In the genomic region with DNA sequence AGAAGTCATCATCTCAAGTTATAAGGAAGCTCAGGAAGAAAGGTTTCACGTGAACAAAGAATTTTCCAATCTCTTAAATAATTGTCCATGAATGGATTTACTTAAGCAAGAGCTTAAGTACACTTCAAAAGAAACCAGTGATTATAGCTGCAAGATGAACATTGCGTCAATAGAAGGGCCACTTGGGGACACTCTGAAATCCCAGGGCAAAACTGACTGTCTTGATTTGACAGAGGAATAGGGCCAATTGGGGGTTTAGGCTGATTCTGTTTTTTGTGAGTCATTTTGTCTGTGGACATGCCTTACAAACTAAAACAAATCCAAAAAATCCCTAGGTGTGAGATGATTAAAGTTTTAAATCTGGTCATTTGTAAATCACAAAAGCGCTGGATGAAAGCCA, we compare ENCODE assay signal across 23 cellular contexts.
DNase-seq lines count a peak whose midpoint lies in the region; ATAC-seq, FAIRE-seq and TF ChIP-seq lines count a peak whose summit lies in the region.
"Had no signal": no experiment of that assay in that cellular context is flagged by ENCODE, and none has a peak within 500 bp of the region (broad histone marks: within the 10 kb centered on the region; RNA-seq: fewer than 3 reads in every experiment).

No MANE protein-coding gene starts in this region.

- intact Hi-C loops in thyroid gland (cut with DNase I) (no loop called here), HepG2 (cut with micrococcal nuclease; ENCODE audit: unreplicated experiment) (no loop called here)

- H3K4me3 ChIP-seq in thyroid gland (replicated peaks in 1 of 3) (no peak overlapping the region), HepG2 (replicated peaks in 1 of 3; ENCODE audit: insufficient read depth in 1 of 3, low read depth in 2 of 3, low read length in 3 of 3) (no peak overlapping the region)
- H3K4me3 ChIP-seq: MG63, Peyer's patch had no signal

- no peak overlapping the region for H2AFZ ChIP-seq in HepG2 (ENCODE audit: low read length)

- no peak for TF ChIP-seq EP300 in HepG2 (IDR thresholded peaks at IDR 0.05; ENCODE audit: low read depth in 2 of 2, low read length in 2 of 2)
- TF ChIP-seq EP300 in HepG2 (CRISPR knock-in tag; IDR thresholded peaks at IDR 0.05; ENCODE audit: borderline replicate concordance) = no peak

- no peak for TF ChIP-seq CTCF in thyroid gland (IDR thresholded peaks at IDR 0.05)
- no peak for TF ChIP-seq CTCF in HepG2 (CRISPR knock-in tag; IDR thresholded peaks at IDR 0.05)

- CTCF ChIA-PET in HepG2 (lab: Yijun Ruan, JAX; ENCODE audit: low intra/inter-chr PET ratio, low total read pairs) = no interaction called here

- in situ Hi-C loops in HepG2 (cut with HindIII; ENCODE audit: extremely low pct_ligation_motif_present, low pct_unique_long_range_greater_than_20kb) = no loop called here

- H3K36me3 ChIP-seq in thyroid gland (no peaks in the 10 kb centered on the region), HepG2 (replicated peaks in 1 of 2; ENCODE audit: control insufficient read depth in 1 of 2, insufficient read depth in 2 of 2, low read length in 2 of 2) (no peaks in the 10 kb centered on the region)
- H3K36me3 ChIP-seq: MG63, Peyer's patch had no signal

- FAIRE-seq in HepG2 (lab: Jason Lieb, UNC) (no peak), frontal cortex (lab: Jason Lieb, UNC) (no peak)

- H3K4me2 ChIP-seq in HepG2 (ENCODE audit: low read depth, low read length) = no peak overlapping the region

- no peaks in the 10 kb centered on the region for H4K20me1 ChIP-seq in HepG2 (ENCODE audit: insufficient read depth, low read length)

- peak; percentile 10 for DNase-seq in NCI-H2107 treated with DMSO at 0.1 percent for 48 hours (lab: John Stamatoyannopoulos, UW; ENCODE audit: unreplicated experiment)
- no peak for DNase-seq in NCI-H2107 (lab: John Stamatoyannopoulos, UW)
- DNase-seq in NAMALWA (ENCODE audit: low spot score) = peak; percentile 37
- DNase-seq in NCI-H69 (lab: John Stamatoyannopoulos, UW) = peak; percentile 52
- peak; percentile 45 to 54 for DNase-seq in thyroid gland
- no peak for DNase-seq in HepG2 (ENCODE audit: low spot score)
- no peak for DNase-seq in AG08395 (ENCODE audit: low spot score)
- DNase-seq in frontal cortex (ENCODE audit: low spot score in 2 of 2) = no peak
- DNase-seq: 8988T; AML-193; Calu3; CD8-positive, alpha-beta memory T cell; H7; MG63; NCI-H1048; NCI-H2029 treated with DMSO at 0.1 percent for 48 hours; NCI-H510A treated with DMSO at 0.1 percent for 48 hours; NCI-H774; NK-92 treated with Interleukin-12 subunit alpha and Interleukin-12 subunit beta, amount 100 ng/mL, for 24 hours; Peyer's patch; T-cell had no signal

- ATAC-seq in HepG2 = no peak
- ATAC-seq: SK-N-SH treated with all-trans-retinoic acid at 6 μM for 48 hours, T-cell had no signal

- H3K27me3 ChIP-seq in thyroid gland (no peaks in the 10 kb centered on the region), HepG2 (ENCODE audit: control insufficient read depth in 1 of 2, insufficient read depth in 2 of 2, low read length in 2 of 2) (peaks cover 0 to 34% of the 10 kb centered on the region in 2 experiments; a peak in 3 of 5 replicates)
- H3K27me3 ChIP-seq: Peyer's patch had no signal

- H3K79me2 ChIP-seq in HepG2 (ENCODE audit: insufficient read depth, low read length) = no peaks in the 10 kb centered on the region

- TF ChIP-seq POLR2A in thyroid gland (IDR thresholded peaks at IDR 0.05) (peak in 1 of 2 donors; percentile 23), HepG2 (IDR thresholded peaks at IDR 0.05; ENCODE audit: insufficient read depth in 1 of 2, low read depth in 2 of 2, low read length in 2 of 2) (no peak)

- TF ChIP-seq RAD21 in HepG2 (CRISPR knock-in tag; IDR thresholded peaks at IDR 0.05) = no peak

- H3K9ac ChIP-seq in HepG2 (ENCODE audit: insufficient read depth, low read depth, low read length) = no peak overlapping the region

- BruUV-seq in HepG2 (replicated peaks; lab: Mats Ljungman, UMichigan) = no TSS peak

- H3K4me1 ChIP-seq in thyroid gland = peaks cover 8 to 16% of the 10 kb centered on the region in 2 donors
- no peaks in the 10 kb centered on the region for H3K4me1 ChIP-seq in HepG2 (ENCODE audit: insufficient read depth, low read length)
- H3K4me1 ChIP-seq: Peyer's patch had no signal

- 18 to 23% methylated on average over 3 of the region's 3 CpGs for WGBS in thyroid gland, 2 donors
- 2% methylated on average over 3 of the region's 3 CpGs for WGBS in HepG2 (ENCODE audit: low lambda C conversion rate)

- POLR2A ChIA-PET in HepG2 (lab: Yijun Ruan, JAX) = no interaction called here

- H3K9me3 ChIP-seq in thyroid gland (no peaks in the 10 kb centered on the region), HepG2 (ENCODE audit: low read length) (no peaks in the 10 kb centered on the region)
- H3K9me3 ChIP-seq: MG63, Peyer's patch had no signal

- H3K27ac ChIP-seq in thyroid gland (peak overlapping the region; percentile 50 to 86 (median 76)), HepG2 (ENCODE audit: extremely low read length, insufficient read depth, low read length) (no peak overlapping the region)
- H3K27ac ChIP-seq: C4-2B, Peyer's patch had no signal

TF ChIP-seq in HepG2, 621 proteins besides CTCF, POLR2A, EP300 and RAD21:
- TF ChIP-seq ZNF75D (CRISPR knock-in tag; IDR thresholded peaks at IDR 0.05; ENCODE audit: borderline replicate concordance) = no peak
- TF ChIP-seq ZNF230 (CRISPR knock-in tag; IDR thresholded peaks at IDR 0.05) = no peak
- TF ChIP-seq HES4 (CRISPR knock-in tag; IDR thresholded peaks at IDR 0.05; ENCODE audit: borderline replicate concordance) = no peak
- TF ChIP-seq MYPOP (CRISPR knock-in tag; IDR thresholded peaks at IDR 0.05) = no peak
- no peak for TF ChIP-seq U2AF2 (IDR thresholded peaks at IDR 0.05; ENCODE audit: low read depth, low read length)
- TF ChIP-seq ZNF17 (CRISPR knock-in tag; IDR thresholded peaks at IDR 0.05) = no peak
- no peak for TF ChIP-seq MYC (CRISPR knock-in tag; IDR thresholded peaks at IDR 0.05; ENCODE audit: borderline replicate concordance)
- TF ChIP-seq SRSF1 (optimal IDR thresholded peaks at IDR 0.05; ENCODE audit: low read depth, low read length) = no peak
- TF ChIP-seq RARG (CRISPR knock-in tag; IDR thresholded peaks at IDR 0.05; ENCODE audit: low read depth) = no peak
- TF ChIP-seq ZNF24 (IDR thresholded peaks at IDR 0.05) = no peak
- TF ChIP-seq ZNF878 (CRISPR knock-in tag; IDR thresholded peaks at IDR 0.05) = no peak
- no peak for TF ChIP-seq ZMAT3 (CRISPR knock-in tag; conservative IDR thresholded peaks at IDR 0.05)
- no peak for TF ChIP-seq SETDB1 (CRISPR knock-in tag; IDR thresholded peaks at IDR 0.05; ENCODE audit: borderline replicate concordance)
- no peak for TF ChIP-seq SSRP1 (CRISPR knock-in tag; IDR thresholded peaks at IDR 0.05)
- TF ChIP-seq ZNF788 (CRISPR knock-in tag; IDR thresholded peaks at IDR 0.05; ENCODE audit: borderline replicate concordance) = no peak

Comparison
In these comparisons a context has a peak if more than half of its experiments do, and no peak if none do; other contexts are left out.
1. DNase-seq: peak in NCI-H2107 treated with DMSO at 0.1 percent for 48 hours (single experiment), NAMALWA (single experiment), NCI-H69 (single experiment) and thyroid gland (2 of 2); none in NCI-H2107 (single experiment), HepG2 (single experiment), AG08395 (single experiment) and frontal cortex (0 of 2).